Comparison of ENCODE assay signal across 18 cellular contexts in the genomic region with DNA sequence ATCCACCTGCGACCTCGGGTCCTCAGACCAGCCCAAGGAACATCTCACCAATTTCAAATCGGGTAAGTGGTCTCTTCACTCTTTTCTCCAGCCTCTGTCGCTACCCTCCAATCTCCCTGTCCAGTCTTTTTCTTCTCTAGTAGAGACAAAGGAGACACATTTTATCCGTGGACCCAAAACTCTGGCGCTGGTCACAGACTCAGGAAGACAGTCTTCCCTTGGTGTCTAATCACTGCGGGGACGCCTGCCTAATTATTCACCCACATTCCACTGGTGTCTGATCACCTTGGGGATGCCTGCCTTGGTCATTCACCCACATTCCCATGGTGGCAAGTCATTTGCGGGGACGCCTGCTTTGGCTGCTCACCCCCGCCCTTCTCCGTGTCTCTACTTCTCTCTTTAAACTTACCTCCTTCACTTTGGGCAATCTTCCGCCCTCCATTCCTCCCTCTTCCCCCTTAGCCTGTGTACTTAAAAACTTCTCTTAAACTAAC. TPM values are rescaled to one million over a fixed set of nuclear protein-coding genes. Genes with fewer than 3 reads are reported as not detected.
DNase-seq lines count a peak whose midpoint lies in the region; ATAC-seq, FAIRE-seq and TF ChIP-seq lines count a peak whose summit lies in the region.
"Had no signal": no experiment of that assay in that cellular context is flagged by ENCODE, and none has a peak within 500 bp of the region (broad histone marks: within the 10 kb centered on the region; RNA-seq: fewer than 3 reads in every experiment).

No MANE protein-coding gene starts in this region.

- no peak overlapping the region for H3K4me3 Mint-ChIP-seq in mesothelial cell of epicardium
- H3K4me3 Mint-ChIP-seq: HFFc6 had no signal

- H3F3A ChIP-seq in Loucy (ENCODE audit: low read depth): no peaks in the 10 kb centered on the region

- H3K36me3 ChIP-seq in Loucy (ENCODE audit: insufficient read depth, low read length) (no peaks in the 10 kb centered on the region), bronchial epithelial cell (ENCODE audit: control insufficient read depth, insufficient read depth, low read length) (no peaks in the 10 kb centered on the region)

- peaks cover 20% of the 10 kb centered on the region for H3K4me1 ChIP-seq in Loucy (ENCODE audit: insufficient read depth, low read length, poor library complexity, severe bottlenecking)

- H3K79me2 ChIP-seq in Loucy (ENCODE audit: insufficient read depth, low read length): no peaks in the 10 kb centered on the region

- H3K9me2 ChIP-seq in Loucy (replicated peaks; ENCODE audit: low read depth, low read length): no peaks in the 10 kb centered on the region

- no peak overlapping the region for H3K4me2 ChIP-seq in Loucy (ENCODE audit: low read depth, low read length, poor library complexity, severe bottlenecking)

- no peaks in the 10 kb centered on the region for H3K4me1 Mint-ChIP-seq in mesothelial cell of epicardium

- TF ChIP-seq CTCF in Loucy (conservative IDR thresholded peaks at IDR 0.05; ENCODE audit: low read length) (no peak), bronchial epithelial cell (IDR thresholded peaks at IDR 0.05; ENCODE audit: insufficient read depth, low read length, severe bottlenecking) (no peak), mesothelial cell of epicardium (IDR thresholded peaks at IDR 0.05; ENCODE audit: unreplicated experiment) (no peak)

- no peaks in the 10 kb centered on the region for H3K27me3 Mint-ChIP-seq in mesothelial cell of epicardium (ENCODE audit: low read depth)

- no peaks in the 10 kb centered on the region for H4K20me1 ChIP-seq in Loucy (ENCODE audit: insufficient read depth, low read length, poor library complexity, severe bottlenecking)

- H3K9me3 Mint-ChIP-seq in mesothelial cell of epicardium: peaks cover 41% of the 10 kb centered on the region

- H3K36me3 Mint-ChIP-seq in mesothelial cell of epicardium: no peaks in the 10 kb centered on the region

- H3K4me3 ChIP-seq in Loucy (ENCODE audit: low read length, poor library complexity, severe bottlenecking) (no peak overlapping the region), bronchial epithelial cell (ENCODE audit: low read depth, low read length) (no peak overlapping the region)

- no peak overlapping the region for H3K27ac Mint-ChIP-seq in mesothelial cell of epicardium
- H3K27ac Mint-ChIP-seq: HFFc6 had no signal

- no peak overlapping the region for H2AFZ ChIP-seq in Loucy (ENCODE audit: low read length)

- H3K9me3 ChIP-seq in Loucy (ENCODE audit: insufficient read depth, low read depth, low read length): no peaks in the 10 kb centered on the region

- peak overlapping the region; percentile 31 for H3K9ac ChIP-seq in Loucy (ENCODE audit: low read depth, low read length, poor library complexity, severe bottlenecking)

- ATAC-seq in HG03139 (IDR thresholded peaks at IDR 0.05; ENCODE audit: unreplicated experiment) (no peak), HG03521 (IDR thresholded peaks at IDR 0.05; ENCODE audit: unreplicated experiment) (no peak)

- FAIRE-seq in bronchial epithelial cell (lab: Jason Lieb, UNC): no peak
- FAIRE-seq: H1 had no signal

- H3K27me3 ChIP-seq in Loucy (ENCODE audit: insufficient read depth, low read length, poor library complexity, severe bottlenecking): no peaks in the 10 kb centered on the region
- H3K27me3 ChIP-seq in bronchial epithelial cell (ENCODE audit: control insufficient read depth, insufficient read depth, low read length): no peaks in the 10 kb centered on the region

- DNase-seq in activated effector memory CD4-positive, alpha-beta T cell treated with anti-CD3 and anti-CD28 coated beads, Interleukin-2, amount 50 U/mL, for 16 hours: peak; percentile 36
- no peak for DNase-seq in activated effector memory CD4-positive, alpha-beta T cell treated with Interleukin-2 at 50 U/mL for 16 hours
- peak; percentile 22 for DNase-seq in bronchial epithelial cell (ENCODE audit: low read depth)
- peak; percentile 21 for DNase-seq in renal cortical epithelial cell (ENCODE audit: low read depth)
- no peak for DNase-seq in mesothelial cell of epicardium (ENCODE audit: low spot score in 2 of 2, unreplicated experiment in 2 of 2)
- DNase-seq: 8988T, EL, HFFc6, NCI-H1048, NCI-H1436 treated with DMSO at 0.1 percent for 48 hours, NCI-H2081, NCI-H774 had no signal

RNA-seq across cellular contexts. Expression of gene OR10H1, which starts 13.9 kb away (rescaled TPM):
- total RNA-seq in bronchial epithelial cell (not detected in 2 replicates), renal cortical epithelial cell (0.45 and 1.7 TPM in 2 replicates), mesothelial cell of epicardium (0.04 TPM in 1 of 3 replicates, not detected in the others)
- total RNA-seq: H1, HFFc6, NCI-H460, SK-MEL-5 had no signal

RNA-seq across cellular contexts. Expression of gene OR10H5, which starts 41.9 kb away (rescaled TPM):
- total RNA-seq in bronchial epithelial cell (not detected in 2 replicates), renal cortical epithelial cell (not detected in 2 replicates), mesothelial cell of epicardium (not detected in 3 replicates)
- total RNA-seq: H1, HFFc6, NCI-H460, SK-MEL-5 had no signal

Comparison
In these comparisons a context has a peak if more than half of its experiments do, and no peak if none do; other contexts are left out.
1. DNase-seq: peak in activated effector memory CD4-positive, alpha-beta T cell treated with anti-CD3 and anti-CD28 coated beads, Interleukin-2, amount 50 U/mL, for 16 hours (single experiment), bronchial epithelial cell (single experiment) and renal cortical epithelial cell (single experiment); none in activated effector memory CD4-positive, alpha-beta T cell treated with Interleukin-2 at 50 U/mL for 16 hours (single experiment) and mesothelial cell of epicardium (0 of 2).